Comparison of ENCODE assay signal across 1 cellular context in genomic region chr13:21833921-21834320, GRCh38.
TF ChIP-seq lines count a peak whose summit lies in the region.

No MANE protein-coding gene starts in this region.

TF ChIP-seq in IMR-90, 13 proteins besides CTCF, POLR2A, EP300 and RAD21 (continued from another document):
- TF ChIP-seq ELK1 (IDR thresholded peaks at IDR 0.05; ENCODE audit: borderline replicate concordance, low read depth, low read length) (no peak), SMC3 (IDR thresholded peaks at IDR 0.05; ENCODE audit: low read depth, low read length) (no peak), BHLHE40 (IDR thresholded peaks at IDR 0.05; ENCODE audit: low read depth, low read length) (no peak), FOS (IDR thresholded peaks at IDR 0.05; ENCODE audit: low read depth, low read length) (no peak), CHD1 (IDR thresholded peaks at IDR 0.05; ENCODE audit: low read depth, low read length) (no peak), MAFK (IDR thresholded peaks at IDR 0.05; ENCODE audit: low read depth, low read length) (no peak)
TF ChIP-seq in IMR-90: peak in this region for 0.
